In the genomic region with DNA sequence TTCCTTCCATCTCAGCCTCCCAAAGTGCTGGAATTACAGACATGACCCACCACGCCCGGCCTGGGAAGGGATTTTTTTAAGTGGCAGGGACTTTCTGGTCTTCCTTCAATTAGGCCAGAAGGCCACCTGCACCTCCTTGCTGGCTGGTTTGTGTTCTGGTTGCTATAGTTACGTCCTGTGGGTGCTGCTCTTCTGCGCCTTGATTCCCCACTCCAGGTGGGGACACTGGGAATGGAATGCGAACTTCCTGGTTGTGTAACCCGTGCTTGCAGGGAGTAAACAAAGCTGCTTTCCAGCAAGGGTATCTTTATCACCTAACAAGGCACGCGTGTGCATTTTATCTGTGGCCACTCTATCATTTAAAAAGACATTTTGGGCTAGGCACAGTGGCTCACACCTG, we compare ENCODE assay signal across 19 cellular contexts.
A peak's percentile ranks its signal among the peaks of the same experiment; 100 is the strongest.
DNase-seq lines count a peak whose midpoint lies in the region; ATAC-seq and TF ChIP-seq lines count a peak whose summit lies in the region.
"Had no signal": no experiment of that assay in that cellular context is flagged by ENCODE, and none has a peak within 500 bp of the region (broad histone marks: within the 10 kb centered on the region; RNA-seq: fewer than 3 reads in every experiment).

No MANE protein-coding gene starts in this region.

- CTCF ChIA-PET in WTC11 (lab: Charles Lee) = no interaction called here

- in situ Hi-C loops in KBM-7 (cut with MboI; ENCODE audit: low pct_unique_long_range_greater_than_20kb, low sequenced_read_pairs) = no loop called here

- H3K36me3 Mint-ChIP-seq in WTC11 = no peaks in the 10 kb centered on the region
- H3K36me3 Mint-ChIP-seq: stimulated activated effector memory CD8-positive, alpha-beta T cell treated with anti-CD3 and anti-CD28 coated beads, Interleukin-12 subunit alpha, Interleukin-12 subunit beta, amount 100 ng/mL, for 72 hours had no signal

- no peaks in the 10 kb centered on the region for H3K27me3 Mint-ChIP-seq in WTC11 (ENCODE audit: low read depth)

- peaks cover 31% of the 10 kb centered on the region for H3K4me1 Mint-ChIP-seq in WTC11

- POLR2A ChIA-PET in WTC11 (lab: Charles Lee) = no interaction called here

- H3K4me3 ChIP-seq in right lobe of liver (no peak overlapping the region), upper lobe of right lung (no peak overlapping the region)
- no peak overlapping the region for H3K4me3 ChIP-seq in effector memory CD4-positive, alpha-beta T cell (ENCODE audit: insufficient read depth, low read depth, low read length, poor library complexity, severe bottlenecking)
- H3K4me3 ChIP-seq: HAP-1 had no signal

- no peaks in the 10 kb centered on the region for H3K9me3 ChIP-seq in right lobe of liver
- no peaks in the 10 kb centered on the region for H3K9me3 ChIP-seq in upper lobe of right lung
- no peaks in the 10 kb centered on the region for H3K9me3 ChIP-seq in effector memory CD4-positive, alpha-beta T cell (ENCODE audit: control insufficient read depth, low read length)
- H3K9me3 ChIP-seq: HAP-1 had no signal

- DNase-seq in NCI-H748 (lab: John Stamatoyannopoulos, UW; ENCODE audit: unreplicated experiment) = peak; percentile 48
- no peak for DNase-seq in NCI-H748 treated with DMSO at 0.1 percent for 48 hours (lab: John Stamatoyannopoulos, UW)
- peak; percentile 22 for DNase-seq in WTC11 (ENCODE audit: low spot score)
- DNase-seq in right lobe of liver = no peak
- peak; percentile 69 for DNase-seq in upper lobe of right lung
- DNase-seq in D341Med (ENCODE audit: low spot score) = no peak
- DNase-seq in effector memory CD4-positive, alpha-beta T cell = no peak
- no peak for DNase-seq in KBM-7
- DNase-seq: ACHN, amygdala, glutamatergic neuron, NCI-H2227 treated with DMSO at 0.1 percent for 48 hours, nephron progenitor cell had no signal

- peak; percentile 40 for ATAC-seq in WTC11
- peak; percentile 26 to 84 (median 54) for ATAC-seq in right lobe of liver
- ATAC-seq in upper lobe of right lung = peak; percentile 88
- ATAC-seq: esophagus mucosa; left lobe of liver; Panc1; stimulated activated effector memory CD8-positive, alpha-beta T cell treated with anti-CD3 and anti-CD28 coated beads, Interleukin-12 subunit alpha, Interleukin-12 subunit beta, amount 100 ng/mL, for 72 hours had no signal

- no peak overlapping the region for H3K27ac Mint-ChIP-seq in WTC11
- H3K27ac Mint-ChIP-seq: nephron progenitor cell; stimulated activated effector memory CD8-positive, alpha-beta T cell treated with anti-CD3 and anti-CD28 coated beads, Interleukin-12 subunit alpha, Interleukin-12 subunit beta, amount 100 ng/mL, for 72 hours had no signal

- WGBS in right lobe of liver (ENCODE audit: insufficient coverage, low coverage, low lambda C conversion rate, missing lambda C conversion rate) = 65% methylated on average over 8 of the region's 8 CpGs

- H3K36me3 ChIP-seq in right lobe of liver (no peaks in the 10 kb centered on the region), upper lobe of right lung (no peaks in the 10 kb centered on the region)
- no peaks in the 10 kb centered on the region for H3K36me3 ChIP-seq in effector memory CD4-positive, alpha-beta T cell (ENCODE audit: control insufficient read depth, insufficient read depth, low read length)
- H3K36me3 ChIP-seq: HAP-1 had no signal

- H3K4me3 Mint-ChIP-seq in WTC11 = no peak overlapping the region
- H3K4me3 Mint-ChIP-seq: nephron progenitor cell; stimulated activated effector memory CD8-positive, alpha-beta T cell treated with anti-CD3 and anti-CD28 coated beads, Interleukin-12 subunit alpha, Interleukin-12 subunit beta, amount 100 ng/mL, for 72 hours had no signal

- H3K27me3 ChIP-seq in right lobe of liver = no peaks in the 10 kb centered on the region
- no peaks in the 10 kb centered on the region for H3K27me3 ChIP-seq in upper lobe of right lung
- H3K27me3 ChIP-seq in effector memory CD4-positive, alpha-beta T cell (replicated peaks; ENCODE audit: control insufficient read depth, insufficient read depth, low read length, poor library complexity, severe bottlenecking) = no peaks in the 10 kb centered on the region

- intact Hi-C loops in right lobe of liver (cut with DNase I) = no loop called here
- intact Hi-C loops in upper lobe of right lung (cut with DNase I) = no loop called here

- no peak for TF ChIP-seq POLR2A in right lobe of liver (IDR thresholded peaks at IDR 0.05)

- H3K27ac ChIP-seq in right lobe of liver (no peak overlapping the region), upper lobe of right lung (no peak overlapping the region)
- H3K27ac ChIP-seq in effector memory CD4-positive, alpha-beta T cell (ENCODE audit: insufficient read depth, low read length, poor library complexity, severe bottlenecking) = no peak overlapping the region
- H3K27ac ChIP-seq: VCaP had no signal

- H3K4me1 ChIP-seq in right lobe of liver (peaks cover 0 to 9% (median 1%) of the 10 kb centered on the region in 4 donors), upper lobe of right lung (no peaks in the 10 kb centered on the region)
- H3K4me1 ChIP-seq in effector memory CD4-positive, alpha-beta T cell (ENCODE audit: control insufficient read depth, insufficient read depth, low read length, poor library complexity, severe bottlenecking) = no peaks in the 10 kb centered on the region

- TF ChIP-seq CTCF in WTC11 (IDR thresholded peaks at IDR 0.05) (no peak), right lobe of liver (IDR thresholded peaks at IDR 0.05) (no peak), upper lobe of right lung (IDR thresholded peaks at IDR 0.05) (no peak)

- H3K9me3 Mint-ChIP-seq in WTC11 = no peaks in the 10 kb centered on the region
- H3K9me3 Mint-ChIP-seq: nephron progenitor cell; stimulated activated effector memory CD8-positive, alpha-beta T cell treated with anti-CD3 and anti-CD28 coated beads, Interleukin-12 subunit alpha, Interleukin-12 subunit beta, amount 100 ng/mL, for 72 hours had no signal

TF ChIP-seq in WTC11, 78 proteins besides CTCF, POLR2A, EP300 and RAD21:
- TF ChIP-seq FOXP1 (CRISPR knock-in tag; IDR thresholded peaks at IDR 0.05; ENCODE audit: borderline replicate concordance) (no peak), CREB1 (CRISPR knock-in tag; IDR thresholded peaks at IDR 0.05) (no peak), ZNF219 (CRISPR knock-in tag; IDR thresholded peaks at IDR 0.05; ENCODE audit: borderline replicate concordance) (no peak)
- TF ChIP-seq, protein P1, sequence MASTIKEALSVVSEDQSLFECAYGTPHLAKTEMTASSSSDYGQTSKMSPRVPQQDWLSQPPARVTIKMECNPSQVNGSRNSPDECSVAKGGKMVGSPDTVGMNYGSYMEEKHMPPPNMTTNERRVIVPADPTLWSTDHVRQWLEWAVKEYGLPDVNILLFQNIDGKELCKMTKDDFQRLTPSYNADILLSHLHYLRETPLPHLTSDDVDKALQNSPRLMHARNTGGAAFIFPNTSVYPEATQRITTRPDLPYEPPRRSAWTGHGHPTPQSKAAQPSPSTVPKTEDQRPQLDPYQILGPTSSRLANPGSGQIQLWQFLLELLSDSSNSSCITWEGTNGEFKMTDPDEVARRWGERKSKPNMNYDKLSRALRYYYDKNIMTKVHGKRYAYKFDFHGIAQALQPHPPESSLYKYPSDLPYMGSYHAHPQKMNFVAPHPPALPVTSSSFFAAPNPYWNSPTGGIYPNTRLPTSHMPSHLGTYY (CRISPR knock-in tag; IDR thresholded peaks at IDR 0.05) = no peak
- TF ChIP-seq, protein P2, sequence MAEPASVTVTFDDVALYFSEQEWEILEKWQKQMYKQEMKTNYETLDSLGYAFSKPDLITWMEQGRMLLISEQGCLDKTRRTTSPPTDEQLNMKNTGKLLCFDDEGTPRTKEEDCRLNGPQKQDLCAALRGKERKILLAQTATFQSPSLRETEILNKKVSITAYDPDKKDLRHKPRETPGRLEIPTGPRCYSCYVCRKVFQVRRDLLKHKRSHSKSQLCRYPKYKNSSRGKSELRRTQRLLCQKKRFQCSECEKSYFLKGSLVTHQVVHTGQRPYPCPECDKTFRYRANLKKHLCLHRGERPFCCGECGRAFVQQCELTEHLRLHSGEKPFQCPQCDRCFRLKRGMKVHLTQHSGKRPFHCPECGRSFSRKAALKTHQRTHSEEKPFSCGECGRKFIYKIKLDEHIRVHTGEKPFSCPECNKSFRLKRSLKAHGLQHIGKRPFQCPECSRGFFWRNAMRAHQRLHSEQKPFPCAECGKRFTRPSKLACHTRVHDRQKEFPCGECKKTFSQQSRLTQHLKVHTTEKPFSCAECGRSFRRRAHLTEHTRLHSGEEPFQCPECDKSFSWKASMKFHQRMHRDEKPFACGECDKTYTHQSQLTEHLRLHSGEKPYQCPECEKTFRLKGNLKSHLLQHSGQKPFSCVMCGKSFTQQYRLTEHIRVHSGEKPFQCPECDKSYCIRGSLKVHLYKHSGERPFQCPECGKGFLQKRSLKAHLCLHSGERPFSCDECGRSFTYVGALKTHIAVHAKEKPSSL (CRISPR knock-in tag; conservative IDR thresholded peaks at IDR 0.05) = no peak

Comparison
In these comparisons a context has a peak if more than half of its experiments do, and no peak if none do; other contexts are left out.
1. DNase-seq: peak in NCI-H748 (single experiment), WTC11 (single experiment) and upper lobe of right lung (single experiment); none in NCI-H748 treated with DMSO at 0.1 percent for 48 hours (single experiment), right lobe of liver (0 of 3), D341Med (single experiment), effector memory CD4-positive, alpha-beta T cell (0 of 3) and KBM-7 (single experiment).
2. Peak in every context shown above with its lines, with median percentiles within 50 percentile points of each other: ATAC-seq.